ENCODE assay signal across 2 cellular contexts in the genomic region with DNA sequence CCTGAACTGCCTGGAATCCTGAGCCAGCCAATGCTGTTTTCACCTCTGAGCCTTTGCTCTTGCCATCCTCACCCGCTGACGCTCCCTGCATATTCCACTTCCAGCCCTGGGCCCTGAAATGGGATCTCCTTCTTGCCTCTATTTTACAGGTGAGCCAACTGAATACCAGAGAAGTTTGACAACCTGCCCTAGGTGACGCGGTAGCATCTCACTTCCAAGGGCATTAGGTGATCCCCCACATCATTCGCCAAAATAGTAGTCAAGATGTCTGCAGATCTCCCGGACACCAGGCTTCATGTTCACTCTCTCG.
TF ChIP-seq lines count a peak whose summit lies in the region.

No MANE protein-coding gene starts in this region.

TF ChIP-seq in GM23338, 12 proteins besides CTCF, POLR2A, EP300 and RAD21 (continues in another document):
- TF ChIP-seq, protein P1, sequence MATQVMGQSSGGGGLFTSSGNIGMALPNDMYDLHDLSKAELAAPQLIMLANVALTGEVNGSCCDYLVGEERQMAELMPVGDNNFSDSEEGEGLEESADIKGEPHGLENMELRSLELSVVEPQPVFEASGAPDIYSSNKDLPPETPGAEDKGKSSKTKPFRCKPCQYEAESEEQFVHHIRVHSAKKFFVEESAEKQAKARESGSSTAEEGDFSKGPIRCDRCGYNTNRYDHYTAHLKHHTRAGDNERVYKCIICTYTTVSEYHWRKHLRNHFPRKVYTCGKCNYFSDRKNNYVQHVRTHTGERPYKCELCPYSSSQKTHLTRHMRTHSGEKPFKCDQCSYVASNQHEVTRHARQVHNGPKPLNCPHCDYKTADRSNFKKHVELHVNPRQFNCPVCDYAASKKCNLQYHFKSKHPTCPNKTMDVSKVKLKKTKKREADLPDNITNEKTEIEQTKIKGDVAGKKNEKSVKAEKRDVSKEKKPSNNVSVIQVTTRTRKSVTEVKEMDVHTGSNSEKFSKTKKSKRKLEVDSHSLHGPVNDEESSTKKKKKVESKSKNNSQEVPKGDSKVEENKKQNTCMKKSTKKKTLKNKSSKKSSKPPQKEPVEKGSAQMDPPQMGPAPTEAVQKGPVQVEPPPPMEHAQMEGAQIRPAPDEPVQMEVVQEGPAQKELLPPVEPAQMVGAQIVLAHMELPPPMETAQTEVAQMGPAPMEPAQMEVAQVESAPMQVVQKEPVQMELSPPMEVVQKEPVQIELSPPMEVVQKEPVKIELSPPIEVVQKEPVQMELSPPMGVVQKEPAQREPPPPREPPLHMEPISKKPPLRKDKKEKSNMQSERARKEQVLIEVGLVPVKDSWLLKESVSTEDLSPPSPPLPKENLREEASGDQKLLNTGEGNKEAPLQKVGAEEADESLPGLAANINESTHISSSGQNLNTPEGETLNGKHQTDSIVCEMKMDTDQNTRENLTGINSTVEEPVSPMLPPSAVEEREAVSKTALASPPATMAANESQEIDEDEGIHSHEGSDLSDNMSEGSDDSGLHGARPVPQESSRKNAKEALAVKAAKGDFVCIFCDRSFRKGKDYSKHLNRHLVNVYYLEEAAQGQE (IDR thresholded peaks at IDR 0.05; ENCODE audit: unreplicated experiment), result no peak
- TF ChIP-seq STAT1 (IDR thresholded peaks at IDR 0.05; ENCODE audit: unreplicated experiment), result no peak
- no peak for TF ChIP-seq ZNF331 (CRISPR knock-in tag; IDR thresholded peaks at IDR 0.05; ENCODE audit: low read depth)
- TF ChIP-seq, protein P2, sequence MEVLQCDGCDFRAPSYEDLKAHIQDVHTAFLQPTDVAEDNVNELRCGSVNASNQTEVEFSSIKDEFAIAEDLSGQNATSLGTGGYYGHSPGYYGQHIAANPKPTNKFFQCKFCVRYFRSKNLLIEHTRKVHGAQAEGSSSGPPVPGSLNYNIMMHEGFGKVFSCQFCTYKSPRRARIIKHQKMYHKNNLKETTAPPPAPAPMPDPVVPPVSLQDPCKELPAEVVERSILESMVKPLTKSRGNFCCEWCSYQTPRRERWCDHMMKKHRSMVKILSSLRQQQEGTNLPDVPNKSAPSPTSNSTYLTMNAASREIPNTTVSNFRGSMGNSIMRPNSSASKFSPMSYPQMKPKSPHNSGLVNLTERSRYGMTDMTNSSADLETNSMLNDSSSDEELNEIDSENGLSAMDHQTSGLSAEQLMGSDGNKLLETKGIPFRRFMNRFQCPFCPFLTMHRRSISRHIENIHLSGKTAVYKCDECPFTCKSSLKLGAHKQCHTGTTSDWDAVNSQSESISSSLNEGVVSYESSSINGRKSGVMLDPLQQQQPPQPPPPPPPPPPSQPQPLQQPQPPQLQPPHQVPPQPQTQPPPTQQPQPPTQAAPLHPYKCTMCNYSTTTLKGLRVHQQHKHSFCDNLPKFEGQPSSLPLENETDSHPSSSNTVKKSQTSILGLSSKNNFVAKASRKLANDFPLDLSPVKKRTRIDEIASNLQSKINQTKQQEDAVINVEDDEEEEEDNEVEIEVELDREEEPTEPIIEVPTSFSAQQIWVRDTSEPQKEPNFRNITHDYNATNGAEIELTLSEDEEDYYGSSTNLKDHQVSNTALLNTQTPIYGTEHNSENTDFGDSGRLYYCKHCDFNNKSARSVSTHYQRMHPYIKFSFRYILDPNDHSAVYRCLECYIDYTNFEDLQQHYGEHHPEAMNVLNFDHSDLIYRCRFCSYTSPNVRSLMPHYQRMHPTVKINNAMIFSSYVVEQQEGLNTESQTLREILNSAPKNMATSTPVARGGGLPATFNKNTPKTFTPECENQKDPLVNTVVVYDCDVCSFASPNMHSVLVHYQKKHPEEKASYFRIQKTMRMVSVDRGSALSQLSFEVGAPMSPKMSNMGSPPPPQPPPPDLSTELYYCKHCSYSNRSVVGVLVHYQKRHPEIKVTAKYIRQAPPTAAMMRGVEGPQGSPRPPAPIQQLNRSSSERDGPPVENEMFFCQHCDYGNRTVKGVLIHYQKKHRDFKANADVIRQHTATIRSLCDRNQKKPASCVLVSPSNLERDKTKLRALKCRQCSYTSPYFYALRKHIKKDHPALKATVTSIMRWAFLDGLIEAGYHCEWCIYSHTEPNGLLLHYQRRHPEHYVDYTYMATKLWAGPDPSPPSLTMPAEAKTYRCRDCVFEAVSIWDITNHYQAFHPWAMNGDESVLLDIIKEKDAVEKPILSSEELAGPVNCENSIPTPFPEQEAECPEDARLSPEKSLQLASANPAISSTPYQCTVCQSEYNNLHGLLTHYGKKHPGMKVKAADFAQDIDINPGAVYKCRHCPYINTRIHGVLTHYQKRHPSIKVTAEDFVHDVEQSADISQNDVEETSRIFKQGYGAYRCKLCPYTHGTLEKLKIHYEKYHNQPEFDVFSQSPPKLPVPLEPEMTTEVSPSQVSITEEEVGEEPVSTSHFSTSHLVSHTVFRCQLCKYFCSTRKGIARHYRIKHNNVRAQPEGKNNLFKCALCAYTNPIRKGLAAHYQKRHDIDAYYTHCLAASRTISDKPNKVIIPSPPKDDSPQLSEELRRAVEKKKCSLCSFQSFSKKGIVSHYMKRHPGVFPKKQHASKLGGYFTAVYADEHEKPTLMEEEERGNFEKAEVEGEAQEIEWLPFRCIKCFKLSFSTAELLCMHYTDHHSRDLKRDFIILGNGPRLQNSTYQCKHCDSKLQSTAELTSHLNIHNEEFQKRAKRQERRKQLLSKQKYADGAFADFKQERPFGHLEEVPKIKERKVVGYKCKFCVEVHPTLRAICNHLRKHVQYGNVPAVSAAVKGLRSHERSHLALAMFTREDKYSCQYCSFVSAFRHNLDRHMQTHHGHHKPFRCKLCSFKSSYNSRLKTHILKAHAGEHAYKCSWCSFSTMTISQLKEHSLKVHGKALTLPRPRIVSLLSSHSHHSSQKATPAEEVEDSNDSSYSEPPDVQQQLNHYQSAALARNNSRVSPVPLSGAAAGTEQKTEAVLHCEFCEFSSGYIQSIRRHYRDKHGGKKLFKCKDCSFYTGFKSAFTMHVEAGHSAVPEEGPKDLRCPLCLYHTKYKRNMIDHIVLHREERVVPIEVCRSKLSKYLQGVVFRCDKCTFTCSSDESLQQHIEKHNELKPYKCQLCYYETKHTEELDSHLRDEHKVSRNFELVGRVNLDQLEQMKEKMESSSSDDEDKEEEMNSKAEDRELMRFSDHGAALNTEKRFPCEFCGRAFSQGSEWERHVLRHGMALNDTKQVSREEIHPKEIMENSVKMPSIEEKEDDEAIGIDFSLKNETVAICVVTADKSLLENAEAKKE (CRISPR knock-in tag; IDR thresholded peaks at IDR 0.05), result no peak
- no peak for TF ChIP-seq EZH2phosphoT487 (IDR thresholded peaks at IDR 0.05; ENCODE audit: unreplicated experiment)
- no peak for TF ChIP-seq POLR2AphosphoS5 (IDR thresholded peaks at IDR 0.05; ENCODE audit: low read depth)
- TF ChIP-seq, protein P3, sequence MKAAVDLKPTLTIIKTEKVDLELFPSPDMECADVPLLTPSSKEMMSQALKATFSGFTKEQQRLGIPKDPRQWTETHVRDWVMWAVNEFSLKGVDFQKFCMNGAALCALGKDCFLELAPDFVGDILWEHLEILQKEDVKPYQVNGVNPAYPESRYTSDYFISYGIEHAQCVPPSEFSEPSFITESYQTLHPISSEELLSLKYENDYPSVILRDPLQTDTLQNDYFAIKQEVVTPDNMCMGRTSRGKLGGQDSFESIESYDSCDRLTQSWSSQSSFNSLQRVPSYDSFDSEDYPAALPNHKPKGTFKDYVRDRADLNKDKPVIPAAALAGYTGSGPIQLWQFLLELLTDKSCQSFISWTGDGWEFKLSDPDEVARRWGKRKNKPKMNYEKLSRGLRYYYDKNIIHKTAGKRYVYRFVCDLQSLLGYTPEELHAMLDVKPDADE (IDR thresholded peaks at IDR 0.05), result no peak
- TF ChIP-seq EZH2 (IDR thresholded peaks at IDR 0.05; ENCODE audit: low read depth, unreplicated experiment), result no peak
- TF ChIP-seq NANOG (IDR thresholded peaks at IDR 0.05; ENCODE audit: borderline replicate concordance), result no peak
- TF ChIP-seq JUNB (IDR thresholded peaks at IDR 0.05; ENCODE audit: unreplicated experiment), result no peak
- no peak for TF ChIP-seq ZNF114 (CRISPR knock-in tag; IDR thresholded peaks at IDR 0.05)

TF ChIP-seq in H1, 55 proteins besides CTCF, POLR2A, EP300 and RAD21 (continued from another document):
- TF ChIP-seq, protein P4, sequence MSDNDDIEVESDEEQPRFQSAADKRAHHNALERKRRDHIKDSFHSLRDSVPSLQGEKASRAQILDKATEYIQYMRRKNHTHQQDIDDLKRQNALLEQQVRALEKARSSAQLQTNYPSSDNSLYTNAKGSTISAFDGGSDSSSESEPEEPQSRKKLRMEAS (IDR thresholded peaks at IDR 0.05), result no peak
- TF ChIP-seq JUN (IDR thresholded peaks at IDR 0.05; ENCODE audit: low read depth, low read length) (no peak), HDAC2 (IDR thresholded peaks at IDR 0.05; ENCODE audit: borderline replicate concordance in 1 of 2, low read depth in 2 of 2, low read length in 2 of 2) (no peak), TBP (IDR thresholded peaks at IDR 0.05; ENCODE audit: low read depth, low read length) (no peak), CHD2 (IDR thresholded peaks at IDR 0.05; ENCODE audit: low read length) (no peak), SP4 (IDR thresholded peaks at IDR 0.05; ENCODE audit: low read length) (no peak), CREB1 (IDR thresholded peaks at IDR 0.05) (no peak), CBX5 (IDR thresholded peaks at IDR 0.05; ENCODE audit: low read depth, low read length) (no peak), CHD1 (IDR thresholded peaks at IDR 0.05; ENCODE audit: low read depth, low read length) (no peak), JUND (IDR thresholded peaks at IDR 0.05; ENCODE audit: low read length) (no peak), TEAD4 (IDR thresholded peaks at IDR 0.05; ENCODE audit: low read depth, low read length) (no peak)
TF ChIP-seq in H1: peak in this region for 0.
